In genomic region chr1:184754479-184755225, GRCh38 we compare ENCODE assay signal across 1 cellular context.
A peak's percentile ranks its signal among the peaks of the same experiment; 100 is the strongest.
TF ChIP-seq lines count a peak whose summit lies in the region.

A gene with protein sequence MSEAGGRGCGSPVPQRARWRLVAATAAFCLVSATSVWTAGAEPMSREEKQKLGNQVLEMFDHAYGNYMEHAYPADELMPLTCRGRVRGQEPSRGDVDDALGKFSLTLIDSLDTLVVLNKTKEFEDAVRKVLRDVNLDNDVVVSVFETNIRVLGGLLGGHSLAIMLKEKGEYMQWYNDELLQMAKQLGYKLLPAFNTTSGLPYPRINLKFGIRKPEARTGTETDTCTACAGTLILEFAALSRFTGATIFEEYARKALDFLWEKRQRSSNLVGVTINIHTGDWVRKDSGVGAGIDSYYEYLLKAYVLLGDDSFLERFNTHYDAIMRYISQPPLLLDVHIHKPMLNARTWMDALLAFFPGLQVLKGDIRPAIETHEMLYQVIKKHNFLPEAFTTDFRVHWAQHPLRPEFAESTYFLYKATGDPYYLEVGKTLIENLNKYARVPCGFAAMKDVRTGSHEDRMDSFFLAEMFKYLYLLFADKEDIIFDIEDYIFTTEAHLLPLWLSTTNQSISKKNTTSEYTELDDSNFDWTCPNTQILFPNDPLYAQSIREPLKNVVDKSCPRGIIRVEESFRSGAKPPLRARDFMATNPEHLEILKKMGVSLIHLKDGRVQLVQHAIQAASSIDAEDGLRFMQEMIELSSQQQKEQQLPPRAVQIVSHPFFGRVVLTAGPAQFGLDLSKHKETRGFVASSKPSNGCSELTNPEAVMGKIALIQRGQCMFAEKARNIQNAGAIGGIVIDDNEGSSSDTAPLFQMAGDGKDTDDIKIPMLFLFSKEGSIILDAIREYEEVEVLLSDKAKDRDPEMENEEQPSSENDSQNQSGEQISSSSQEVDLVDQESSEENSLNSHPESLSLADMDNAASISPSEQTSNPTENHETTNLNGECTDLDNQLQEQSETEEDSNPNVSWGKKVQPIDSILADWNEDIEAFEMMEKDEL (minus strand): TSS chr1:184754858. CDS start chr1:184754646, 212 bp downstream.

TF ChIP-seq in liver, 16 proteins besides CTCF, POLR2A, EP300 and RAD21 (continued from another document):
- TF ChIP-seq, protein P1, sequence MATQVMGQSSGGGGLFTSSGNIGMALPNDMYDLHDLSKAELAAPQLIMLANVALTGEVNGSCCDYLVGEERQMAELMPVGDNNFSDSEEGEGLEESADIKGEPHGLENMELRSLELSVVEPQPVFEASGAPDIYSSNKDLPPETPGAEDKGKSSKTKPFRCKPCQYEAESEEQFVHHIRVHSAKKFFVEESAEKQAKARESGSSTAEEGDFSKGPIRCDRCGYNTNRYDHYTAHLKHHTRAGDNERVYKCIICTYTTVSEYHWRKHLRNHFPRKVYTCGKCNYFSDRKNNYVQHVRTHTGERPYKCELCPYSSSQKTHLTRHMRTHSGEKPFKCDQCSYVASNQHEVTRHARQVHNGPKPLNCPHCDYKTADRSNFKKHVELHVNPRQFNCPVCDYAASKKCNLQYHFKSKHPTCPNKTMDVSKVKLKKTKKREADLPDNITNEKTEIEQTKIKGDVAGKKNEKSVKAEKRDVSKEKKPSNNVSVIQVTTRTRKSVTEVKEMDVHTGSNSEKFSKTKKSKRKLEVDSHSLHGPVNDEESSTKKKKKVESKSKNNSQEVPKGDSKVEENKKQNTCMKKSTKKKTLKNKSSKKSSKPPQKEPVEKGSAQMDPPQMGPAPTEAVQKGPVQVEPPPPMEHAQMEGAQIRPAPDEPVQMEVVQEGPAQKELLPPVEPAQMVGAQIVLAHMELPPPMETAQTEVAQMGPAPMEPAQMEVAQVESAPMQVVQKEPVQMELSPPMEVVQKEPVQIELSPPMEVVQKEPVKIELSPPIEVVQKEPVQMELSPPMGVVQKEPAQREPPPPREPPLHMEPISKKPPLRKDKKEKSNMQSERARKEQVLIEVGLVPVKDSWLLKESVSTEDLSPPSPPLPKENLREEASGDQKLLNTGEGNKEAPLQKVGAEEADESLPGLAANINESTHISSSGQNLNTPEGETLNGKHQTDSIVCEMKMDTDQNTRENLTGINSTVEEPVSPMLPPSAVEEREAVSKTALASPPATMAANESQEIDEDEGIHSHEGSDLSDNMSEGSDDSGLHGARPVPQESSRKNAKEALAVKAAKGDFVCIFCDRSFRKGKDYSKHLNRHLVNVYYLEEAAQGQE (IDR thresholded peaks at IDR 0.05): no peak
- TF ChIP-seq YY1 (IDR thresholded peaks at IDR 0.05): peak; percentile 82
- no peak for TF ChIP-seq FOXA1 (IDR thresholded peaks at IDR 0.05)
